Comparison of ENCODE assay signal across 25 cellular contexts in genomic region chr11:19774329-19774728, GRCh38.
"Had no signal": no experiment of that assay in that cellular context is flagged by ENCODE, and none has a peak within 500 bp of the region (broad histone marks: within the 10 kb centered on the region; RNA-seq: fewer than 3 reads in every experiment).

No MANE protein-coding gene starts in this region.

- H3K36me3 ChIP-seq: colonic mucosa, esophagus squamous epithelium, gastrocnemius medialis, heart right ventricle, left lung, lower lobe of right lung had no signal

- H3K4me1 ChIP-seq: colonic mucosa had no signal

- H3K36me3 Mint-ChIP-seq: mesothelial cell of epicardium had no signal

- H3K27ac ChIP-seq: colonic mucosa, dorsolateral prefrontal cortex, epithelial cell of prostate, esophagus squamous epithelium, gastrocnemius medialis, heart right ventricle, left lung, lower lobe of right lung had no signal

- FAIRE-seq: islet of Langerhans, keratinocyte had no signal

- H3K4me3 ChIP-seq: colonic mucosa, dorsolateral prefrontal cortex, esophagus squamous epithelium, gastrocnemius medialis, heart right ventricle, left lung, lower lobe of right lung, mucosa of descending colon had no signal

- H3K4me3 Mint-ChIP-seq: mesothelial cell of epicardium had no signal

- DNase-seq: colonic mucosa; dermis blood vessel endothelial cell; dorsolateral prefrontal cortex; effector CD4-positive, alpha-beta T cell; effector memory CD4-positive, alpha-beta T cell; erythroblast; esophagus squamous epithelium; foreskin fibroblast; foreskin melanocyte; gastrocnemius medialis; glutamatergic neuron; head of caudate nucleus; heart right ventricle; hippocampal formation; left cardiac atrium; left lung; left ventricle myocardium superior; lower lobe of right lung; mesenchymal stem cell; mucosa of descending colon had no signal

- ATAC-seq: esophagus mucosa, gastrocnemius medialis, heart right ventricle, left cardiac atrium, left lung, left ventricle myocardium superior, lower lobe of right lung, mucosa of descending colon had no signal

- H3K27ac Mint-ChIP-seq: mesothelial cell of epicardium had no signal

- H3K27me3 ChIP-seq: colonic mucosa, dorsolateral prefrontal cortex had no signal

- H3K9me3 Mint-ChIP-seq: mesothelial cell of epicardium had no signal

- H3K9me3 ChIP-seq: colonic mucosa, esophagus squamous epithelium, gastrocnemius medialis, heart right ventricle, left lung, lower lobe of right lung, mucosa of descending colon had no signal
